ENCODE assay signal across 1 cellular context in genomic region chr1:65526049-65526556, GRCh38.
TF ChIP-seq lines count a peak whose summit lies in the region.

No MANE protein-coding gene starts in this region.

TF ChIP-seq in K562, 482 proteins besides CTCF, POLR2A, EP300 and RAD21 (continued from another document and continues in another):
- TF ChIP-seq, protein P1, sequence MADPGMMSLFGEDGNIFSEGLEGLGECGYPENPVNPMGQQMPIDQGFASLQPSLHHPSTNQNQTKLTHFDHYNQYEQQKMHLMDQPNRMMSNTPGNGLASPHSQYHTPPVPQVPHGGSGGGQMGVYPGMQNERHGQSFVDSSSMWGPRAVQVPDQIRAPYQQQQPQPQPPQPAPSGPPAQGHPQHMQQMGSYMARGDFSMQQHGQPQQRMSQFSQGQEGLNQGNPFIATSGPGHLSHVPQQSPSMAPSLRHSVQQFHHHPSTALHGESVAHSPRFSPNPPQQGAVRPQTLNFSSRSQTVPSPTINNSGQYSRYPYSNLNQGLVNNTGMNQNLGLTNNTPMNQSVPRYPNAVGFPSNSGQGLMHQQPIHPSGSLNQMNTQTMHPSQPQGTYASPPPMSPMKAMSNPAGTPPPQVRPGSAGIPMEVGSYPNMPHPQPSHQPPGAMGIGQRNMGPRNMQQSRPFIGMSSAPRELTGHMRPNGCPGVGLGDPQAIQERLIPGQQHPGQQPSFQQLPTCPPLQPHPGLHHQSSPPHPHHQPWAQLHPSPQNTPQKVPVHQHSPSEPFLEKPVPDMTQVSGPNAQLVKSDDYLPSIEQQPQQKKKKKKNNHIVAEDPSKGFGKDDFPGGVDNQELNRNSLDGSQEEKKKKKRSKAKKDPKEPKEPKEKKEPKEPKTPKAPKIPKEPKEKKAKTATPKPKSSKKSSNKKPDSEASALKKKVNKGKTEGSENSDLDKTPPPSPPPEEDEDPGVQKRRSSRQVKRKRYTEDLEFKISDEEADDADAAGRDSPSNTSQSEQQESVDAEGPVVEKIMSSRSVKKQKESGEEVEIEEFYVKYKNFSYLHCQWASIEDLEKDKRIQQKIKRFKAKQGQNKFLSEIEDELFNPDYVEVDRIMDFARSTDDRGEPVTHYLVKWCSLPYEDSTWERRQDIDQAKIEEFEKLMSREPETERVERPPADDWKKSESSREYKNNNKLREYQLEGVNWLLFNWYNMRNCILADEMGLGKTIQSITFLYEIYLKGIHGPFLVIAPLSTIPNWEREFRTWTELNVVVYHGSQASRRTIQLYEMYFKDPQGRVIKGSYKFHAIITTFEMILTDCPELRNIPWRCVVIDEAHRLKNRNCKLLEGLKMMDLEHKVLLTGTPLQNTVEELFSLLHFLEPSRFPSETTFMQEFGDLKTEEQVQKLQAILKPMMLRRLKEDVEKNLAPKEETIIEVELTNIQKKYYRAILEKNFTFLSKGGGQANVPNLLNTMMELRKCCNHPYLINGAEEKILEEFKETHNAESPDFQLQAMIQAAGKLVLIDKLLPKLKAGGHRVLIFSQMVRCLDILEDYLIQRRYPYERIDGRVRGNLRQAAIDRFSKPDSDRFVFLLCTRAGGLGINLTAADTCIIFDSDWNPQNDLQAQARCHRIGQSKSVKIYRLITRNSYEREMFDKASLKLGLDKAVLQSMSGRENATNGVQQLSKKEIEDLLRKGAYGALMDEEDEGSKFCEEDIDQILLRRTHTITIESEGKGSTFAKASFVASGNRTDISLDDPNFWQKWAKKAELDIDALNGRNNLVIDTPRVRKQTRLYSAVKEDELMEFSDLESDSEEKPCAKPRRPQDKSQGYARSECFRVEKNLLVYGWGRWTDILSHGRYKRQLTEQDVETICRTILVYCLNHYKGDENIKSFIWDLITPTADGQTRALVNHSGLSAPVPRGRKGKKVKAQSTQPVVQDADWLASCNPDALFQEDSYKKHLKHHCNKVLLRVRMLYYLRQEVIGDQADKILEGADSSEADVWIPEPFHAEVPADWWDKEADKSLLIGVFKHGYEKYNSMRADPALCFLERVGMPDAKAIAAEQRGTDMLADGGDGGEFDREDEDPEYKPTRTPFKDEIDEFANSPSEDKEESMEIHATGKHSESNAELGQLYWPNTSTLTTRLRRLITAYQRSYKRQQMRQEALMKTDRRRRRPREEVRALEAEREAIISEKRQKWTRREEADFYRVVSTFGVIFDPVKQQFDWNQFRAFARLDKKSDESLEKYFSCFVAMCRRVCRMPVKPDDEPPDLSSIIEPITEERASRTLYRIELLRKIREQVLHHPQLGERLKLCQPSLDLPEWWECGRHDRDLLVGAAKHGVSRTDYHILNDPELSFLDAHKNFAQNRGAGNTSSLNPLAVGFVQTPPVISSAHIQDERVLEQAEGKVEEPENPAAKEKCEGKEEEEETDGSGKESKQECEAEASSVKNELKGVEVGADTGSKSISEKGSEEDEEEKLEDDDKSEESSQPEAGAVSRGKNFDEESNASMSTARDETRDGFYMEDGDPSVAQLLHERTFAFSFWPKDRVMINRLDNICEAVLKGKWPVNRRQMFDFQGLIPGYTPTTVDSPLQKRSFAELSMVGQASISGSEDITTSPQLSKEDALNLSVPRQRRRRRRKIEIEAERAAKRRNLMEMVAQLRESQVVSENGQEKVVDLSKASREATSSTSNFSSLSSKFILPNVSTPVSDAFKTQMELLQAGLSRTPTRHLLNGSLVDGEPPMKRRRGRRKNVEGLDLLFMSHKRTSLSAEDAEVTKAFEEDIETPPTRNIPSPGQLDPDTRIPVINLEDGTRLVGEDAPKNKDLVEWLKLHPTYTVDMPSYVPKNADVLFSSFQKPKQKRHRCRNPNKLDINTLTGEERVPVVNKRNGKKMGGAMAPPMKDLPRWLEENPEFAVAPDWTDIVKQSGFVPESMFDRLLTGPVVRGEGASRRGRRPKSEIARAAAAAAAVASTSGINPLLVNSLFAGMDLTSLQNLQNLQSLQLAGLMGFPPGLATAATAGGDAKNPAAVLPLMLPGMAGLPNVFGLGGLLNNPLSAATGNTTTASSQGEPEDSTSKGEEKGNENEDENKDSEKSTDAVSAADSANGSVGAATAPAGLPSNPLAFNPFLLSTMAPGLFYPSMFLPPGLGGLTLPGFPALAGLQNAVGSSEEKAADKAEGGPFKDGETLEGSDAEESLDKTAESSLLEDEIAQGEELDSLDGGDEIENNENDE (IDR thresholded peaks at IDR 0.05; ENCODE audit: low read depth, low read length): no peak
- TF ChIP-seq FOXM1 (IDR thresholded peaks at IDR 0.05; ENCODE audit: low read depth) (peak; percentile 25; the same call in 1 of the 2 replicates), FOXM1 (CRISPR knock-in tag; IDR thresholded peaks at IDR 0.05; ENCODE audit: low read depth) (no peak), NFRKB (IDR thresholded peaks at IDR 0.05; ENCODE audit: low read depth) (0 out of 2 replicates have a peak, but pooled peaks have one; percentile 32), ZNF639 (CRISPR knock-in tag; conservative IDR thresholded peaks at IDR 0.05 in 1 of 2, IDR thresholded peaks at IDR 0.05 in 1 of 2) (no peak), BRD9 (IDR thresholded peaks at IDR 0.05; ENCODE audit: low read depth, partially characterized antibody) (peak; percentile 33), RBM15 (IDR thresholded peaks at IDR 0.05; ENCODE audit: insufficient read depth, low read length) (no peak), RBM14 (IDR thresholded peaks at IDR 0.05; ENCODE audit: borderline replicate concordance, insufficient read depth, low read depth, low read length) (no peak), RAD51 (IDR thresholded peaks at IDR 0.05; ENCODE audit: borderline replicate concordance, low read depth) (no peak), HDAC1 (IDR thresholded peaks at IDR 0.05) (peak in 1 of 2 experiments; percentile 16; a peak in 1 of 4 replicates), SIRT6 (IDR thresholded peaks at IDR 0.05; ENCODE audit: low read depth, low read length) (no peak), ZNF212 (CRISPR knock-in tag; IDR thresholded peaks at IDR 0.05) (no peak), NBN (IDR thresholded peaks at IDR 0.05; ENCODE audit: low read depth) (0 out of 2 replicates have a peak, but pooled peaks have one; percentile 40), REST (CRISPR knock-in tag; IDR thresholded peaks at IDR 0.05; ENCODE audit: low read depth) (no peak), NFATC3 (IDR thresholded peaks at IDR 0.05) (no peak), GTF2A2 (tag; IDR thresholded peaks at IDR 0.05) (no peak), CBFA2T3 (IDR thresholded peaks at IDR 0.05) (no peak), NCOA4 (IDR thresholded peaks at IDR 0.05; ENCODE audit: partially characterized antibody) (no peak), KDM4B (IDR thresholded peaks at IDR 0.05; ENCODE audit: borderline replicate concordance in 2 of 2, low read depth in 1 of 2) (no peak), XRCC5 (IDR thresholded peaks at IDR 0.05; ENCODE audit: low read depth, low read length) (no peak), NFIX (CRISPR knock-in tag; IDR thresholded peaks at IDR 0.05; ENCODE audit: low read depth) (no peak), MTA2 (IDR thresholded peaks at IDR 0.05; ENCODE audit: low read depth) (no peak), BCOR (IDR thresholded peaks at IDR 0.05) (peak; percentile 24; the same call in 1 of the 2 replicates), CHD1 (IDR thresholded peaks at IDR 0.05; ENCODE audit: low read length) (peak; percentile 1), DPF2 (IDR thresholded peaks at IDR 0.05) (peak; percentile 10; the same call in 1 of the 2 replicates), KDM1A (IDR thresholded peaks at IDR 0.05) (peak; percentile 52 to 58), ZNF347 (CRISPR knock-in tag; IDR thresholded peaks at IDR 0.05; ENCODE audit: low read depth) (no peak), NFXL1 (CRISPR knock-in tag; IDR thresholded peaks at IDR 0.05) (no peak), ZNF146 (CRISPR knock-in tag; IDR thresholded peaks at IDR 0.05; ENCODE audit: unreplicated experiment) (no peak), CEBPG (CRISPR knock-in tag; IDR thresholded peaks at IDR 0.05) (no peak), CEBPG (tag; conservative IDR thresholded peaks at IDR 0.05 in 1 of 2, IDR thresholded peaks at IDR 0.05 in 1 of 2) (no peak), PTRF (tag; IDR thresholded peaks at IDR 0.05) (no peak), SIX5 (IDR thresholded peaks at IDR 0.05; ENCODE audit: borderline replicate concordance in 1 of 2, insufficient read depth in 1 of 2, low read depth in 1 of 2, low read length in 2 of 2) (no peak), SRSF1 (IDR thresholded peaks at IDR 0.05; ENCODE audit: low read depth, low read length) (no peak), CBX5 (IDR thresholded peaks at IDR 0.05; ENCODE audit: borderline replicate concordance, low read depth) (no peak), RCOR1 (IDR thresholded peaks at IDR 0.05; ENCODE audit: borderline replicate concordance in 1 of 2, low read depth in 2 of 2, low read length in 2 of 2) (peak in 1 of 2 experiments; percentile 50; a peak in 1 of 4 replicates)
- TF ChIP-seq, protein P2, sequence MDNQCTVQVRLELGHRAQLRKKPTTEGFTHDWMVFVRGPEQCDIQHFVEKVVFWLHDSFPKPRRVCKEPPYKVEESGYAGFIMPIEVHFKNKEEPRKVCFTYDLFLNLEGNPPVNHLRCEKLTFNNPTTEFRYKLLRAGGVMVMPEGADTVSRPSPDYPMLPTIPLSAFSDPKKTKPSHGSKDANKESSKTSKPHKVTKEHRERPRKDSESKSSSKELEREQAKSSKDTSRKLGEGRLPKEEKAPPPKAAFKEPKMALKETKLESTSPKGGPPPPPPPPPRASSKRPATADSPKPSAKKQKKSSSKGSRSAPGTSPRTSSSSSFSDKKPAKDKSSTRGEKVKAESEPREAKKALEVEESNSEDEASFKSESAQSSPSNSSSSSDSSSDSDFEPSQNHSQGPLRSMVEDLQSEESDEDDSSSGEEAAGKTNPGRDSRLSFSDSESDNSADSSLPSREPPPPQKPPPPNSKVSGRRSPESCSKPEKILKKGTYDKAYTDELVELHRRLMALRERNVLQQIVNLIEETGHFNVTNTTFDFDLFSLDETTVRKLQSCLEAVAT (IDR thresholded peaks at IDR 0.05): peak; percentile 52 to 68; a peak in 1 of 4 replicates
- TF ChIP-seq, protein P3, sequence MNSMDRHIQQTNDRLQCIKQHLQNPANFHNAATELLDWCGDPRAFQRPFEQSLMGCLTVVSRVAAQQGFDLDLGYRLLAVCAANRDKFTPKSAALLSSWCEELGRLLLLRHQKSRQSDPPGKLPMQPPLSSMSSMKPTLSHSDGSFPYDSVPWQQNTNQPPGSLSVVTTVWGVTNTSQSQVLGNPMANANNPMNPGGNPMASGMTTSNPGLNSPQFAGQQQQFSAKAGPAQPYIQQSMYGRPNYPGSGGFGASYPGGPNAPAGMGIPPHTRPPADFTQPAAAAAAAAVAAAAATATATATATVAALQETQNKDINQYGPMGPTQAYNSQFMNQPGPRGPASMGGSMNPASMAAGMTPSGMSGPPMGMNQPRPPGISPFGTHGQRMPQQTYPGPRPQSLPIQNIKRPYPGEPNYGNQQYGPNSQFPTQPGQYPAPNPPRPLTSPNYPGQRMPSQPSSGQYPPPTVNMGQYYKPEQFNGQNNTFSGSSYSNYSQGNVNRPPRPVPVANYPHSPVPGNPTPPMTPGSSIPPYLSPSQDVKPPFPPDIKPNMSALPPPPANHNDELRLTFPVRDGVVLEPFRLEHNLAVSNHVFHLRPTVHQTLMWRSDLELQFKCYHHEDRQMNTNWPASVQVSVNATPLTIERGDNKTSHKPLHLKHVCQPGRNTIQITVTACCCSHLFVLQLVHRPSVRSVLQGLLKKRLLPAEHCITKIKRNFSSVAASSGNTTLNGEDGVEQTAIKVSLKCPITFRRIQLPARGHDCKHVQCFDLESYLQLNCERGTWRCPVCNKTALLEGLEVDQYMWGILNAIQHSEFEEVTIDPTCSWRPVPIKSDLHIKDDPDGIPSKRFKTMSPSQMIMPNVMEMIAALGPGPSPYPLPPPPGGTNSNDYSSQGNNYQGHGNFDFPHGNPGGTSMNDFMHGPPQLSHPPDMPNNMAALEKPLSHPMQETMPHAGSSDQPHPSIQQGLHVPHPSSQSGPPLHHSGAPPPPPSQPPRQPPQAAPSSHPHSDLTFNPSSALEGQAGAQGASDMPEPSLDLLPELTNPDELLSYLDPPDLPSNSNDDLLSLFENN (IDR thresholded peaks at IDR 0.05; ENCODE audit: low read depth in 2 of 2, low read length in 2 of 2): no peak
- TF ChIP-seq, protein P4, sequence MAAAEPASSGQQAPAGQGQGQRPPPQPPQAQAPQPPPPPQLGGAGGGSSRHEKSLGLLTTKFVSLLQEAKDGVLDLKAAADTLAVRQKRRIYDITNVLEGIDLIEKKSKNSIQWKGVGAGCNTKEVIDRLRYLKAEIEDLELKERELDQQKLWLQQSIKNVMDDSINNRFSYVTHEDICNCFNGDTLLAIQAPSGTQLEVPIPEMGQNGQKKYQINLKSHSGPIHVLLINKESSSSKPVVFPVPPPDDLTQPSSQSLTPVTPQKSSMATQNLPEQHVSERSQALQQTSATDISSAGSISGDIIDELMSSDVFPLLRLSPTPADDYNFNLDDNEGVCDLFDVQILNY (CRISPR knock-in tag; IDR thresholded peaks at IDR 0.05): no peak
- TF ChIP-seq, protein P5, sequence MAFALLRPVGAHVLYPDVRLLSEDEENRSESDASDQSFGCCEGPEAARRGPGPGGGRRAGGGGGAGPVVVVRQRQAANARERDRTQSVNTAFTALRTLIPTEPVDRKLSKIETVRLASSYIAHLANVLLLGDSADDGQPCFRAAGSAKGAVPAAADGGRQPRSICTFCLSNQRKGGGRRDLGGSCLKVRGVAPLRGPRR (CRISPR knock-in tag; IDR thresholded peaks at IDR 0.05): no peak
